In the genomic region with DNA sequence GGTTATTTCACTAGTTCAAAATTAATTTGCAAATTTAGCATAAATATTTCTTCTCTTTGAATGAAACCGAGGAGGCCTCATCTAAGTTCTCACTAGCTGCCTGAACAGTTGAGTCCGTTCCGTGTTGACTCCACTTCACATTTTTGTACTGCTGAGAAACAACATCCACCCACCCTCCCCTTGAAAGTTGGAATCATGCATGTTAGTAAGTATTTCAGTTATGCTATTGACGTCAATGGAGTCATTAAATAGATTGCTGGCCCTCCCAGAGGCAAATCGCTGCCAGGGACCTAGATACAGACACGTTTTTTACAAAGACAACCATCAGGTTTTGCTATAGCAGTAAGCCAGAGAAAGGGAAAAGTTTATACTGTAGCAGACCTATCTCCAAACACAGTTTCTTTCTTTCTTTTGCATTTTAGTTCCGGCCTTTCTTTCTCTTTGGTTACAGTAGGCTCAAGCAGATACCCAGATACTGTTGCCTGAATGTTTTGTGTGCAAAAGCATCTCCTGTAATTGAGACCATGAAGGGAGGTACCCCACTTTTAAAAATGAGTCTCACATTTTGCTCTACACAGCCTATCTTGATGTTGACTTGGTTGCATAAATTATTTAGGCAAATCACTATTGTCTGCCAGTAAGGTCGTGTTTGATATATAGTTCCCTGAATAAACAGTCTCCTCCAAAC, we compare ENCODE assay signal across 7 cellular contexts.
A peak's percentile ranks its signal among the peaks of the same experiment; 100 is the strongest.
DNase-seq lines count a peak whose midpoint lies in the region; ATAC-seq and TF ChIP-seq lines count a peak whose summit lies in the region.

No MANE protein-coding gene starts in this region.

- CTCF ChIA-PET in activated CD8-positive, alpha-beta T cell treated with anti-CD3 and anti-CD28 coated beads, Interleukin-2, amount 10 ng/mL, durations not matched to agents 7 days and 5 days (lab: Charles Lee) = interaction anchor here (0.9 kb wide), 1 partner anchor 174 kb away, joined by 3 read pairs; no protein-coding TSS in a partner anchor

- peaks cover 6% of the 10 kb centered on the region for H3K36me3 Mint-ChIP-seq in activated CD8-positive, alpha-beta T cell treated with anti-CD3 and anti-CD28 coated beads, Interleukin-2, amount 10 ng/mL, durations not matched to agents 7 days and 5 days (ENCODE audit: low read depth)
- H3K36me3 Mint-ChIP-seq in nephron (ENCODE audit: low read depth) = no peaks in the 10 kb centered on the region

- peak; percentile 42 to 49 for TF ChIP-seq POLR2A in tibial nerve (IDR thresholded peaks at IDR 0.05)

- H3K27me3 Mint-ChIP-seq in activated CD8-positive, alpha-beta T cell treated with anti-CD3 and anti-CD28 coated beads, Interleukin-2, amount 10 ng/mL, durations not matched to agents 7 days and 5 days (ENCODE audit: low read depth) = no peaks in the 10 kb centered on the region
- no peaks in the 10 kb centered on the region for H3K27me3 Mint-ChIP-seq in nephron (ENCODE audit: low read depth)

- H3K4me1 Mint-ChIP-seq in activated CD8-positive, alpha-beta T cell treated with anti-CD3 and anti-CD28 coated beads, Interleukin-2, amount 10 ng/mL, durations not matched to agents 7 days and 5 days (ENCODE audit: low read depth) = peaks cover 56% of the 10 kb centered on the region
- peaks cover 55% of the 10 kb centered on the region for H3K4me1 Mint-ChIP-seq in nephron

- no peaks in the 10 kb centered on the region for H3K9me3 ChIP-seq in tibial nerve

- H3K4me3 ChIP-seq in fibroblast of the aortic adventitia (ENCODE audit: low read depth, low read length) = peak overlapping the region; percentile 29
- H3K4me3 ChIP-seq in tibial nerve = peak overlapping the region in 1 of 4 donors; percentile 18

- ATAC-seq in GM18519 (IDR thresholded peaks at IDR 0.05; ENCODE audit: low FRiP score, unreplicated experiment) = peak; percentile 62
- no peak for ATAC-seq in activated CD8-positive, alpha-beta T cell treated with anti-CD3 and anti-CD28 coated beads, Interleukin-2, amount 10 ng/mL, durations not matched to agents 7 days and 5 days
- no peak for ATAC-seq in GM21447 (IDR thresholded peaks at IDR 0.05; ENCODE audit: unreplicated experiment)

- POLR2A ChIA-PET in activated CD8-positive, alpha-beta T cell treated with anti-CD3 and anti-CD28 coated beads, Interleukin-2, amount 10 ng/mL, durations not matched to agents 7 days and 5 days (lab: Charles Lee) = interaction anchor here (1.8 kb wide), 1 partner anchor 61 kb away, joined by 10 read pairs; no protein-coding TSS in a partner anchor

- H3K4me3 Mint-ChIP-seq in activated CD8-positive, alpha-beta T cell treated with anti-CD3 and anti-CD28 coated beads, Interleukin-2, amount 10 ng/mL, durations not matched to agents 7 days and 5 days = no peak overlapping the region
- peak overlapping the region; percentile 51 to 73 (median 72) for H3K4me3 Mint-ChIP-seq in nephron

- DNase-seq in NCI-H2227 (lab: John Stamatoyannopoulos, UW; ENCODE audit: unreplicated experiment) (peak; percentile 91), fibroblast of the aortic adventitia (ENCODE audit: low read depth) (peak; percentile 100), tibial nerve (ENCODE audit: low spot score in 2 of 2) (peak; percentile 78 to 92)
- no peak for DNase-seq in activated CD8-positive, alpha-beta T cell treated with anti-CD3 and anti-CD28 coated beads, Interleukin-2, amount 10 ng/mL, durations not matched to agents 7 days and 5 days

- no peaks in the 10 kb centered on the region for H3K9me3 Mint-ChIP-seq in activated CD8-positive, alpha-beta T cell treated with anti-CD3 and anti-CD28 coated beads, Interleukin-2, amount 10 ng/mL, durations not matched to agents 7 days and 5 days (ENCODE audit: insufficient read depth)
- H3K9me3 Mint-ChIP-seq in nephron = no peaks in the 10 kb centered on the region

- H3K36me3 ChIP-seq in tibial nerve = no peaks in the 10 kb centered on the region

- peak; percentile 97 to 99 for TF ChIP-seq EP300 in tibial nerve (IDR thresholded peaks at IDR 0.05)

- no peaks in the 10 kb centered on the region for H3K27me3 ChIP-seq in tibial nerve

- WGBS in tibial nerve, 2 donors = 7 to 12% methylated on average over 8 of the region's 8 CpGs

- H3K27ac Mint-ChIP-seq in activated CD8-positive, alpha-beta T cell treated with anti-CD3 and anti-CD28 coated beads, Interleukin-2, amount 10 ng/mL, durations not matched to agents 7 days and 5 days = peak overlapping the region; percentile 54
- peak overlapping the region; percentile 88 to 98 (median 96) for H3K27ac Mint-ChIP-seq in nephron

- H3K27ac ChIP-seq in tibial nerve = peak overlapping the region; percentile 72 to 92 (median 80)

- TF ChIP-seq CTCF in fibroblast of the aortic adventitia (IDR thresholded peaks at IDR 0.05; ENCODE audit: insufficient read depth, low read length) (no peak), nephron (IDR thresholded peaks at IDR 0.05; ENCODE audit: unreplicated experiment in 3 of 3) (no peak), tibial nerve (IDR thresholded peaks at IDR 0.05) (peak in 1 of 5 experiments; percentile 24)

- peaks cover 3 to 68% (median 39%) of the 10 kb centered on the region in 4 donors for H3K4me1 ChIP-seq in tibial nerve
